In genomic region chrX:134932528-134933217, GRCh38 we compare ENCODE assay signal across 13 cellular contexts. TPM values are rescaled to one million over a fixed set of nuclear protein-coding genes. Genes with fewer than 3 reads are reported as not detected.
DNase-seq lines count a peak whose midpoint lies in the region; ATAC-seq and TF ChIP-seq lines count a peak whose summit lies in the region.
"Had no signal": no experiment of that assay in that cellular context is flagged by ENCODE, and none has a peak within 500 bp of the region (broad histone marks: within the 10 kb centered on the region; RNA-seq: fewer than 3 reads in every experiment).

No MANE protein-coding gene starts in this region.

- no peaks in the 10 kb centered on the region for H3K36me3 Mint-ChIP-seq in nephron (ENCODE audit: low read depth)
- peaks cover 2% of the 10 kb centered on the region; the same call in 1 of the 2 replicates for H3K36me3 Mint-ChIP-seq in WTC11
- H3K36me3 Mint-ChIP-seq in Caco-2 (ENCODE audit: insufficient read depth, unreplicated experiment) = no peaks in the 10 kb centered on the region
- H3K36me3 Mint-ChIP-seq: activated naive CD4-positive, alpha-beta T cell treated with anti-CD3 and anti-CD28 coated beads, Interleukin-2, amount 50 U/mL, for 24 hours had no signal

- POLR2A ChIA-PET in A673 (lab: Charles Lee; ENCODE audit: low non-redundant PET) = no interaction called here
- POLR2A ChIA-PET in WTC11 (lab: Charles Lee) = no interaction called here
- POLR2A ChIA-PET in Caco-2 (lab: Charles Lee) = no interaction called here

- BruUV-seq in A673 (replicated peaks; lab: Mats Ljungman, UMichigan) (no TSS peak), Caco-2 (replicated peaks; lab: Mats Ljungman, UMichigan) (no TSS peak)

- H3K27me3 Mint-ChIP-seq in nephron (ENCODE audit: low read depth) (no peaks in the 10 kb centered on the region), WTC11 (ENCODE audit: low read depth) (no peaks in the 10 kb centered on the region), Caco-2 (ENCODE audit: insufficient read depth, unreplicated experiment) (no peaks in the 10 kb centered on the region)
- H3K27me3 Mint-ChIP-seq: activated naive CD4-positive, alpha-beta T cell treated with anti-CD3 and anti-CD28 coated beads, Interleukin-2, amount 50 U/mL, for 24 hours had no signal

- no peak for ATAC-seq in GM19395 (IDR thresholded peaks at IDR 0.05; ENCODE audit: unreplicated experiment)
- no peak for ATAC-seq in WTC11
- ATAC-seq: upper lobe of right lung had no signal

- H3K4me3 ChIP-seq in A673 (ENCODE audit: low read depth, low read length, poor library complexity, severe bottlenecking) = no peak overlapping the region
- H3K4me3 ChIP-seq in Caco-2 (ENCODE audit: low read depth, low read length) = no peak overlapping the region
- H3K4me3 ChIP-seq: upper lobe of right lung had no signal

- H3K27me3 ChIP-seq in A673 (replicated peaks; ENCODE audit: insufficient read depth, low read depth, low read length, poor library complexity) (no peaks in the 10 kb centered on the region), Caco-2 (replicated peaks; ENCODE audit: control insufficient read depth, insufficient read depth, low read length) (no peaks in the 10 kb centered on the region)
- H3K27me3 ChIP-seq: upper lobe of right lung had no signal

- CTCF ChIA-PET in A673 (lab: Charles Lee) (interaction anchor here (0.6 kb wide), 1 partner anchor 16 kb away, joined by 7 read pairs; no protein-coding TSS in a partner anchor), WTC11 (lab: Charles Lee) (interaction anchor here (0.8 kb wide), 1 partner anchor 83 kb away, joined by 3 read pairs; no protein-coding TSS in a partner anchor), Caco-2 (lab: Charles Lee) (interaction anchor here (0.7 kb wide), 1 partner anchor 16 kb away, joined by 4 read pairs; no protein-coding TSS in a partner anchor)

- H3K27ac ChIP-seq in A673 (ENCODE audit: low read depth, low read length, poor library complexity, severe bottlenecking) = no peak overlapping the region
- H3K27ac ChIP-seq: upper lobe of right lung had no signal

- H3K9me3 ChIP-seq in A673 (ENCODE audit: low read depth, low read length, poor library complexity, severe bottlenecking) (no peaks in the 10 kb centered on the region), Caco-2 (no peaks in the 10 kb centered on the region)
- H3K9me3 ChIP-seq: upper lobe of right lung had no signal

- H3K4me1 ChIP-seq in A673 (ENCODE audit: insufficient read depth, low read length, poor library complexity, severe bottlenecking) (no peaks in the 10 kb centered on the region), Caco-2 (peaks cover 32% of the 10 kb centered on the region)
- H3K4me1 ChIP-seq: upper lobe of right lung had no signal

- H3K27ac Mint-ChIP-seq in nephron = peak overlapping the region; percentile 10 to 78 (median 41)
- H3K27ac Mint-ChIP-seq in WTC11 = no peak overlapping the region
- no peak overlapping the region for H3K27ac Mint-ChIP-seq in Caco-2 (ENCODE audit: unreplicated experiment)
- H3K27ac Mint-ChIP-seq: activated naive CD4-positive, alpha-beta T cell treated with anti-CD3 and anti-CD28 coated beads, Interleukin-2, amount 50 U/mL, for 24 hours had no signal

- DNase-seq in AG20443 (ENCODE audit: low spot score) (peak; percentile 53), NCI-H226 (peak; percentile 78), dedifferentiated amniotic fluid mesenchymal stem cell (ENCODE audit: extremely low spot score) (peak; percentile 54), A673 (ENCODE audit: low spot score) (no peak), WTC11 (ENCODE audit: low spot score) (no peak), Caco-2 (no peak)
- DNase-seq: activated CD4-positive, CD25-positive, alpha-beta regulatory T cell; H9; stimulated activated CD4-positive, alpha-beta T cell treated with anti-CD3 and anti-CD28 coated beads, Interleukin-1b, Interleukin-23, amount 100 ng/mL, for 48 hours; upper lobe of right lung had no signal

- H3K36me3 ChIP-seq in A673 (ENCODE audit: insufficient read depth, low read length, poor library complexity, severe bottlenecking) (no peaks in the 10 kb centered on the region), Caco-2 (ENCODE audit: control insufficient read depth, insufficient read depth, low read length) (no peaks in the 10 kb centered on the region)
- H3K36me3 ChIP-seq: upper lobe of right lung had no signal

- H3K9me3 Mint-ChIP-seq in nephron (peaks cover 4% of the 10 kb centered on the region), WTC11 (peaks cover 3% of the 10 kb centered on the region; the same call in 1 of the 2 replicates), Caco-2 (ENCODE audit: unreplicated experiment) (no peaks in the 10 kb centered on the region)
- H3K9me3 Mint-ChIP-seq: activated naive CD4-positive, alpha-beta T cell treated with anti-CD3 and anti-CD28 coated beads, Interleukin-2, amount 50 U/mL, for 24 hours had no signal

- intact Hi-C loops in A673 (cut with micrococcal nuclease; ENCODE audit: unreplicated experiment) = no loop called here
- intact Hi-C loops in Caco-2 (cut with micrococcal nuclease; ENCODE audit: unreplicated experiment) = no loop called here

- H3K4me3 Mint-ChIP-seq in nephron (no peak overlapping the region), WTC11 (no peak overlapping the region), Caco-2 (ENCODE audit: unreplicated experiment) (no peak overlapping the region)
- H3K4me3 Mint-ChIP-seq: activated naive CD4-positive, alpha-beta T cell treated with anti-CD3 and anti-CD28 coated beads, Interleukin-2, amount 50 U/mL, for 24 hours; H9 had no signal

- peaks cover 36% of the 10 kb centered on the region for H3K4me1 Mint-ChIP-seq in nephron
- H3K4me1 Mint-ChIP-seq in WTC11 = no peaks in the 10 kb centered on the region
- no peaks in the 10 kb centered on the region for H3K4me1 Mint-ChIP-seq in Caco-2 (ENCODE audit: low read depth, unreplicated experiment)
- H3K4me1 Mint-ChIP-seq: activated naive CD4-positive, alpha-beta T cell treated with anti-CD3 and anti-CD28 coated beads, Interleukin-2, amount 50 U/mL, for 24 hours; H9 had no signal

- TF ChIP-seq CTCF in nephron (IDR thresholded peaks at IDR 0.05; ENCODE audit: unreplicated experiment in 3 of 3) (no peak), A673 (conservative IDR thresholded peaks at IDR 0.05; ENCODE audit: low read depth, low read length) (no peak), WTC11 (IDR thresholded peaks at IDR 0.05) (no peak), Caco-2 (IDR thresholded peaks at IDR 0.05; ENCODE audit: insufficient read depth in 1 of 2, low read depth in 1 of 2, low read length in 1 of 2, severe bottlenecking in 1 of 2, unreplicated experiment in 1 of 2) (no peak)

TF ChIP-seq in WTC11, 78 proteins besides CTCF, POLR2A, EP300 and RAD21:
- TF ChIP-seq E2F5 (CRISPR knock-in tag; IDR thresholded peaks at IDR 0.05) = no peak

RNA-seq across cellular contexts. Expression of gene MOSPD1, which starts 17.6 kb away (rescaled TPM):
- total RNA-seq in A673 (2021) (12.7 and 14.1 TPM in 2 replicates), WTC11 (2021) (20.6 to 23.6 TPM (median 20.7 TPM) in 3 replicates), Caco-2 (2022) (37.3 and 40.9 TPM in 2 replicates)

RNA-seq across cellular contexts. Expression of gene SMIM10, which starts 58.1 kb away (rescaled TPM):
- total RNA-seq in A673 (2021) = not detected in 2 replicates
- total RNA-seq in WTC11 (2021) = 1.3 to 1.8 TPM (median 1.5 TPM) in 3 replicates
- total RNA-seq in Caco-2 (2022) = 6.0 and 7.9 TPM in 2 replicates

Comparison
In these comparisons a context has a peak if more than half of its experiments do, and no peak if none do; other contexts are left out.
1. DNase-seq: peak in AG20443 (single experiment), NCI-H226 (single experiment) and dedifferentiated amniotic fluid mesenchymal stem cell (single experiment); none in A673 (single experiment), WTC11 (single experiment) and Caco-2 (0 of 2).
2. H3K27ac Mint-ChIP-seq: peak in nephron (3 of 3); none in WTC11 (single experiment) and Caco-2 (single experiment).